In the genomic region with DNA sequence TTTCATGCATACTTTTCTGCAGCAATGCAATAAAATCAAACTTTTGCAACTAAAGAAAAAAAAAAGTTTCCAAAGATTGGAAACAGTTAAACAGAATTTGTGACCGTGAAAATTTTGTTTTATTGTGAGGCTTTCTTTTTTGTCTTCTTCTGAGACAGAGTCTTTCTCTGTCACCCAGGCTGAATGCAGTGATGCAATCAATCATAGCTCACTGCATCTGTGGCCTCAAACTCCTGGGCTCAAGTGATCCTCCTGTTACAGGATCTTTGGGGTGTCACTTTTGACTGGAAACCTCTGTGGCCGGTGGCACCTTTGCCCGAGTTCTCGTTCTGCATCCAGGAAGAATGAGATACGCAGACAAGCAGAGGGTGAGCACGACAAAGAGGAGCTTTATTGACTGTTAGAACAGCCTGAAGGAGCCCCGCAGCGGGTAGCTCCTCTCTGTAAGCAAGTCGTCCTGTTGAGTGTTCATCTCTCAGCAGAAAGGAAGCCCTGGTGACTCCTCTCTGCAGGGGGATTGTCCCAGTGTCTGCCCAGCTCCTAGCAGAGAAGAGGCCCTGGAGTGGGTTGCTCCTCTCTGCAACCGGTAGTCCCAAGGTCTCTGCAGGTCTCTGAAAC, we compare ENCODE assay signal across 1 cellular context.
TF ChIP-seq lines count a peak whose summit lies in the region.

No MANE protein-coding gene starts in this region.

TF ChIP-seq in K562, 482 proteins besides CTCF, POLR2A, EP300 and RAD21:
- TF ChIP-seq NFE2 (IDR thresholded peaks at IDR 0.05; ENCODE audit: low read depth) (no peak), MTA2 (IDR thresholded peaks at IDR 0.05; ENCODE audit: low read depth) (no peak), CEBPG (CRISPR knock-in tag; IDR thresholded peaks at IDR 0.05) (no peak), CEBPG (tag; conservative IDR thresholded peaks at IDR 0.05 in 1 of 2, IDR thresholded peaks at IDR 0.05 in 1 of 2) (0 out of 4 replicates have a peak, but pooled peaks of 1 of the 2 experiments have one; percentile 20), CEBPB (tag; IDR thresholded peaks at IDR 0.05) (peak; percentile 33; the same call in 1 of the 2 replicates), L3MBTL2 (IDR thresholded peaks at IDR 0.05) (no peak)
- TF ChIP-seq, protein P1, sequence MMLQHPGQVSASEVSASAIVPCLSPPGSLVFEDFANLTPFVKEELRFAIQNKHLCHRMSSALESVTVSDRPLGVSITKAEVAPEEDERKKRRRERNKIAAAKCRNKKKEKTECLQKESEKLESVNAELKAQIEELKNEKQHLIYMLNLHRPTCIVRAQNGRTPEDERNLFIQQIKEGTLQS (IDR thresholded peaks at IDR 0.05), result peak; percentile 29; the same call in 1 of the 2 replicates
- TF ChIP-seq, protein P1 (CRISPR knock-in tag; conservative IDR thresholded peaks at IDR 0.05), result no peak
TF ChIP-seq in K562: peak in this region for 3.
